In the genomic region with DNA sequence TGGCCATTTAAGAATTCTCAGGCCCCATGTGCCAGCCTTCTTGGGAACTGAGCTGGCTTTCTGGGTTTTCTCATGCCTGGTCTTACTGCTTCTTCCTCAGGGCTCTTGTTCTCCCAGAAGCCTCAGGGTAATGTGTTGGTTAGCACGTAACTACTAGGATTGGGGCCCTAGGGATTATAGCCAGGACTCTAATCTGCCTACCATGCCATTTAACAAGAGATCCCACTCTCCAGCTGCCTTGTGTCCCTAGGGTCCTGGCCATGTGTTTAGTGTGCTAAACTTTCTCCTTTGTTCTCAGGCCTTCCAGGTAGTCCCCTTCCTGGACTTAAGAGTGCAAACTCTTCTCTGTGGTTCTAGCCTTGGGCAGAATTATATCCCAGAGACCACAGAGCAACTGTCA, we compare ENCODE assay signal across 13 cellular contexts. TPM values are rescaled to one million over a fixed set of nuclear protein-coding genes. Genes with fewer than 3 reads are reported as not detected.
A peak's percentile ranks its signal among the peaks of the same experiment; 100 is the strongest.
DNase-seq lines count a peak whose midpoint lies in the region; ATAC-seq and TF ChIP-seq lines count a peak whose summit lies in the region.
"Had no signal": no experiment of that assay in that cellular context is flagged by ENCODE, and none has a peak within 500 bp of the region (broad histone marks: within the 10 kb centered on the region; RNA-seq: fewer than 3 reads in every experiment).

No MANE protein-coding gene starts in this region.

- peak overlapping the region; percentile 100 for H3K27ac Mint-ChIP-seq in CD8-positive, alpha-beta T cell
- H3K27ac Mint-ChIP-seq in effector memory CD8-positive, alpha-beta T cell, result peak overlapping the region; percentile 86 to 94

- peaks cover 52% of the 10 kb centered on the region for H3K36me3 Mint-ChIP-seq in CD8-positive, alpha-beta T cell
- peaks cover 29% of the 10 kb centered on the region for H3K36me3 Mint-ChIP-seq in effector memory CD8-positive, alpha-beta T cell (ENCODE audit: insufficient read depth)

- H3K9me3 ChIP-seq in CD8-positive, alpha-beta T cell (ENCODE audit: low read length), result no peaks in the 10 kb centered on the region
- no peaks in the 10 kb centered on the region for H3K9me3 ChIP-seq in RWPE2 (ENCODE audit: severe bottlenecking)
- H3K9me3 ChIP-seq in gastrocnemius medialis, result no peaks in the 10 kb centered on the region

- no peak overlapping the region for H3K4me3 Mint-ChIP-seq in CD8-positive, alpha-beta T cell
- H3K4me3 Mint-ChIP-seq in effector memory CD8-positive, alpha-beta T cell, result peak overlapping the region; percentile 44 to 90

- no peak overlapping the region for H3K27ac ChIP-seq in CD8-positive, alpha-beta T cell (ENCODE audit: low read depth, low read length)
- H3K27ac ChIP-seq in RWPE2 (ENCODE audit: poor library complexity, severe bottlenecking) (peak overlapping the region; percentile 91), gastrocnemius medialis (peak overlapping the region; percentile 89 to 98 (median 93))

- peaks cover 66% of the 10 kb centered on the region for H3K4me1 ChIP-seq in CD8-positive, alpha-beta T cell (ENCODE audit: insufficient read depth, low read length)
- H3K4me1 ChIP-seq in RWPE2 (ENCODE audit: insufficient read depth, poor library complexity, severe bottlenecking) (peaks cover 54% of the 10 kb centered on the region), gastrocnemius medialis (peaks cover 49 to 67% of the 10 kb centered on the region in 2 donors)

- TF ChIP-seq POLR2A in gastrocnemius medialis (IDR thresholded peaks at IDR 0.05), result no peak

- CTCF ChIA-PET in CD8-positive, alpha-beta T cell (lab: Charles Lee), result interaction anchor here (0.6 to 22.3 kb wide), 17 partner anchors 9 to 1079 kb away, joined by 3 to 844 read pairs (median 6); a partner anchor contains a TSS

- no peaks in the 10 kb centered on the region for H3K9me3 Mint-ChIP-seq in CD8-positive, alpha-beta T cell
- no peaks in the 10 kb centered on the region for H3K9me3 Mint-ChIP-seq in effector memory CD8-positive, alpha-beta T cell
- H3K9me3 Mint-ChIP-seq: activated T-cell treated with anti-CD3 and anti-CD28 coated beads, Interleukin-2, amount 50 U/mL, for 4 hours had no signal

- in situ Hi-C loops in gastrocnemius medialis (cut with MboI; ENCODE audit: low sequenced_read_pairs in 4 of 4), result loop anchor here in 2 of 4 donors (5.0 kb wide), 1 partner anchor 45 kb away; no protein-coding TSS in a partner anchor

- no peak for ATAC-seq in CD8-positive, alpha-beta T cell
- ATAC-seq in RWPE2 (ENCODE audit: low read depth) (no peak), gastrocnemius medialis (no peak), GM21381 (IDR thresholded peaks at IDR 0.05; ENCODE audit: unreplicated experiment) (no peak)
- no peak for ATAC-seq in effector memory CD8-positive, alpha-beta T cell (replicated peaks)
- ATAC-seq: activated T-cell treated with anti-CD3 and anti-CD28 coated beads, Interleukin-2, amount 50 U/mL, for 4 hours had no signal

- H3K4me1 Mint-ChIP-seq in CD8-positive, alpha-beta T cell (ENCODE audit: low read depth), result peaks cover 67% of the 10 kb centered on the region
- H3K4me1 Mint-ChIP-seq in effector memory CD8-positive, alpha-beta T cell (ENCODE audit: low read depth in 2 of 2), result peaks cover 62 to 64% of the 10 kb centered on the region in 2 donors

- no peaks in the 10 kb centered on the region for H3K27me3 ChIP-seq in CD8-positive, alpha-beta T cell (ENCODE audit: insufficient read depth, low read length)
- H3K27me3 ChIP-seq in RWPE2 (ENCODE audit: insufficient read depth, poor library complexity, severe bottlenecking) (no peaks in the 10 kb centered on the region), gastrocnemius medialis (no peaks in the 10 kb centered on the region)

- DNase-seq in CD8-positive, alpha-beta T cell, result no peak
- DNase-seq in RWPE2 (ENCODE audit: low spot score), result no peak
- no peak for DNase-seq in effector memory CD8-positive, alpha-beta T cell
- DNase-seq in gastrocnemius medialis, result no peak
- DNase-seq in NCI-H1694 treated with DMSO at 0.1 percent for 48 hours (lab: John Stamatoyannopoulos, UW), result no peak
- DNase-seq in MV-4-11 (lab: John Stamatoyannopoulos, UW), result no peak
- DNase-seq in NCI-H2029 (lab: John Stamatoyannopoulos, UW), result no peak
- DNase-seq: activated T-cell treated with anti-CD3 and anti-CD28 coated beads, Interleukin-2, amount 50 U/mL, for 4 hours; NCI-H1105; RPMI8226; stimulated activated naive CD4-positive, alpha-beta T cell had no signal

- intact Hi-C loops in CD8-positive, alpha-beta T cell (cut with DNase I, micrococcal nuclease), result loop anchor here in 1 of 2 experiments (2.0 to 5.0 kb wide), 2 partner anchors 43 to 195 kb away; a partner anchor contains a TSS
- intact Hi-C loops in gastrocnemius medialis (cut with DNase I; ENCODE audit: low total_unique reads), result loop anchor here (5.0 kb wide), 1 partner anchor 95 kb away; no protein-coding TSS in a partner anchor

- no peak for TF ChIP-seq CTCF in CD8-positive, alpha-beta T cell (IDR thresholded peaks at IDR 0.05)
- no peak for TF ChIP-seq CTCF in RWPE2 (IDR thresholded peaks at IDR 0.05; ENCODE audit: poor library complexity, severe bottlenecking)
- TF ChIP-seq CTCF in gastrocnemius medialis (IDR thresholded peaks at IDR 0.05 in 4 of 5, conservative IDR thresholded peaks at IDR 0.05 in 1 of 5), result no peak

- H3K27me3 Mint-ChIP-seq in CD8-positive, alpha-beta T cell (ENCODE audit: low read depth), result no peaks in the 10 kb centered on the region
- no peaks in the 10 kb centered on the region for H3K27me3 Mint-ChIP-seq in effector memory CD8-positive, alpha-beta T cell

- peaks cover 10% of the 10 kb centered on the region for H3K36me3 ChIP-seq in CD8-positive, alpha-beta T cell (ENCODE audit: insufficient read depth, low read length)
- H3K36me3 ChIP-seq in RWPE2 (ENCODE audit: low read depth), result peaks cover 36% of the 10 kb centered on the region
- peaks cover 0 to 26% of the 10 kb centered on the region in 2 donors for H3K36me3 ChIP-seq in gastrocnemius medialis

- H3K4me3 ChIP-seq in CD8-positive, alpha-beta T cell (ENCODE audit: low read depth, low read length), result no peak overlapping the region
- H3K4me3 ChIP-seq in RWPE2 (ENCODE audit: severe bottlenecking), result no peak overlapping the region
- H3K4me3 ChIP-seq in gastrocnemius medialis, result no peak overlapping the region

- POLR2A ChIA-PET in CD8-positive, alpha-beta T cell (lab: Charles Lee), result interaction anchor here (1.1 to 21.5 kb wide), 3 partner anchors 9 to 44 kb away, joined by 3 to 666 read pairs (median 19); a partner anchor contains a TSS

RNA-seq across cellular contexts. Expression of a gene that starts 2.2 kb away (rescaled TPM):
- 100 to 1,000 TPM; 187 to 191 TPM for total RNA-seq in CD8-positive, alpha-beta T cell
- total RNA-seq in gastrocnemius medialis, result 10 to 100 TPM; 10.3 to 16.9 (median 13.1) TPM

RNA-seq across cellular contexts. Expression of a gene that starts 28.7 kb away (rescaled TPM):
- total RNA-seq in CD8-positive, alpha-beta T cell, result 10 to 100 TPM; 28.6 to 33.8 TPM
- total RNA-seq in gastrocnemius medialis, result 1 to 10 TPM; 2.7 to 3.8 (median 3.4) TPM

RNA-seq across cellular contexts. Expression of a gene that starts 40.0 kb away (rescaled TPM):
- total RNA-seq in CD8-positive, alpha-beta T cell, result 100 to 1,000 TPM; 285 to 289 TPM
- total RNA-seq in gastrocnemius medialis, result 1 to 10 TPM in 2 of 4 donors, not detected in 2; 1.4 to 2.8 TPM
- total RNA-seq: glomerular endothelial cell had no signal

RNA-seq across cellular contexts. Expression of a gene that starts 43.7 kb away (rescaled TPM):
- total RNA-seq in CD8-positive, alpha-beta T cell, result 1 to 10 TPM; 7.1 TPM
- total RNA-seq in gastrocnemius medialis, result 10 to 100 TPM; 28.5 to 61.6 (median 41.3) TPM

Comparison
In these comparisons a context has a peak if more than half of its experiments do, and no peak if none do; other contexts are left out.
1. RNA of a gene that starts 2.2 kb away (total RNA-seq): 187 to 191 TPM in CD8-positive, alpha-beta T cell; 10.3 to 16.9 TPM in gastrocnemius medialis; every median in the first group is over 10 times any median in the second.
2. RNA of a gene that starts 28.7 kb away (total RNA-seq): 28.6 to 33.8 TPM in CD8-positive, alpha-beta T cell; 2.7 to 3.8 TPM in gastrocnemius medialis; every median in the first group is over 4 times any median in the second.
3. RNA of a gene that starts 40.0 kb away (total RNA-seq): 285 to 289 TPM in CD8-positive, alpha-beta T cell; 1.4 to 2.8 TPM in gastrocnemius medialis; every median in the first group is over 10 times any median in the second.